ENCODE assay signal across 8 cellular contexts in the genomic region with DNA sequence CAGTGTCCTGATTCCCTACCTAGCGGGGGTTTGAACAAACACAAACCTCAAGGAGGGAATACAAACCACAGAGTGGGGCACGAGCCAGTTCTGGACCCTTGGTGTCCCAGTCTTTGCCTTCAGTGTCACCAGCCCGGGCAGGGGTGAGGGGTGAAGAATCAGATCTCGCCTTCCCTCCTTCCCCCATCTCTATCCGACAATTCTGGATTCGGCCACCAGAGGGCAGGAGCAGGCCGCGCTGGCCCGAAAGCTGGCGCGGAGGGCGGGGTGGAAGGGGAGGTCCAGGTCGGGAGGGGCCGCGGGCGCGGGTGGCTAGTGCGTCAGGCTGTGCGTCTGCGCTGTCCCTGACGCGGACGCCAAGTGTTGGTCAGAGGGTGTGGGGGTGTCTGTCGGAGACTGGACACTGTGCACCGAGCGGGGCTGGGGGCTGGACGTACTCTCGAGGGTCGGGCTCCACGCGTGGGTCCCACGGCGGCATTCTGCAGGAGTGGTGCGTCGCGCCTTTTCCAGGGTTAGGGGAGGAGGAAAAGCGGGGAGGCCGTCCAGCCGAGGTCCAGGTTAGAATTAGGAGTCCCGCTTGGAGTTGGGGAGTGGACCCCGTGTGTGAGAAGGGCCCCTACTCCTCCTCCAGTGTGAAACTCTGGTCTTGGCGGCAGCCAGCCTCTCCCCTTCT. TPM values are rescaled to one million over a fixed set of nuclear protein-coding genes. Genes with fewer than 3 reads are reported as not detected.
DNase-seq lines count a peak whose midpoint lies in the region; ATAC-seq and TF ChIP-seq lines count a peak whose summit lies in the region.

No MANE protein-coding gene starts in this region.

- no peak overlapping the region for H2AFZ ChIP-seq in neural progenitor cell (replicated peaks)

- peak overlapping the region; percentile 68 for H3K4me2 ChIP-seq in neural progenitor cell

- DNase-seq in SKM-1 treated with dmso at 0.1 percent for 144 hours (lab: John Stamatoyannopoulos, UW; ENCODE audit: unreplicated experiment) (peak; percentile 13), SKM-1 (lab: John Stamatoyannopoulos, UW; ENCODE audit: unreplicated experiment) (no peak), RPMI7951 (ENCODE audit: low read depth) (peak; percentile 80), foreskin fibroblast (peak; percentile 75 to 93), neural progenitor cell (ENCODE audit: low spot score) (peak; percentile 93)
- DNase-seq in activated T-helper 9 cell treated with anti-CD3 and anti-CD28 coated beads, Interleukin-2, amount 50 U/mL, for 16 hours (ENCODE audit: low read depth) = peak; percentile 62
- peak; percentile 83 to 87 for DNase-seq in stimulated activated naive CD8-positive, alpha-beta T cell treated with anti-CD3 and anti-CD28 coated beads, Interleukin-15, amount 100 ng/mL, for 72 hours

- H4K20me1 ChIP-seq in neural progenitor cell (ENCODE audit: low read depth) = peaks cover 80% of the 10 kb centered on the region

- peak overlapping the region; percentile 61 for H3K4me3 Mint-ChIP-seq in neural progenitor cell
- peak overlapping the region; percentile 18 to 53 for H3K4me3 Mint-ChIP-seq in stimulated activated naive CD8-positive, alpha-beta T cell treated with anti-CD3 and anti-CD28 coated beads, Interleukin-15, amount 100 ng/mL, for 72 hours

- no peaks in the 10 kb centered on the region for H3K9me3 ChIP-seq in neural progenitor cell (ENCODE audit: low read depth)

- peaks cover 18% of the 10 kb centered on the region for H3F3A ChIP-seq in neural progenitor cell (ENCODE audit: low read depth)

- H3K36me3 Mint-ChIP-seq in neural progenitor cell = no peaks in the 10 kb centered on the region

- no peak overlapping the region for H3K9ac ChIP-seq in neural progenitor cell

- H3K4me1 Mint-ChIP-seq in neural progenitor cell = peaks cover 21% of the 10 kb centered on the region
- peaks cover 21% of the 10 kb centered on the region for H3K4me1 Mint-ChIP-seq in stimulated activated naive CD8-positive, alpha-beta T cell treated with anti-CD3 and anti-CD28 coated beads, Interleukin-15, amount 100 ng/mL, for 72 hours

- H3K4me1 ChIP-seq in neural progenitor cell = peaks cover 31% of the 10 kb centered on the region

- H3K27me3 ChIP-seq in neural progenitor cell = peaks cover 100% of the 10 kb centered on the region

- ATAC-seq in stimulated activated naive CD8-positive, alpha-beta T cell treated with anti-CD3 and anti-CD28 coated beads, Interleukin-15, amount 100 ng/mL, for 72 hours = peak; percentile 65

- TF ChIP-seq CTCF in LNCAP (IDR thresholded peaks at IDR 0.05) = peak; percentile 81
- peak; percentile 83 for TF ChIP-seq CTCF in foreskin fibroblast (IDR thresholded peaks at IDR 0.05; ENCODE audit: low read depth, low read length)
- TF ChIP-seq CTCF in neural progenitor cell (IDR thresholded peaks at IDR 0.05) = peak; percentile 93

- H3K27ac ChIP-seq in neural progenitor cell = no peak overlapping the region

- peaks cover 4% of the 10 kb centered on the region for H3K9me3 Mint-ChIP-seq in neural progenitor cell
- H3K9me3 Mint-ChIP-seq in stimulated activated naive CD8-positive, alpha-beta T cell treated with anti-CD3 and anti-CD28 coated beads, Interleukin-15, amount 100 ng/mL, for 72 hours = no peaks in the 10 kb centered on the region

- H3K27me3 Mint-ChIP-seq in neural progenitor cell (ENCODE audit: insufficient read depth, low read depth) = peaks cover 73% of the 10 kb centered on the region
- H3K27me3 Mint-ChIP-seq in stimulated activated naive CD8-positive, alpha-beta T cell treated with anti-CD3 and anti-CD28 coated beads, Interleukin-15, amount 100 ng/mL, for 72 hours = peaks cover 100% of the 10 kb centered on the region

- H3K79me2 ChIP-seq in neural progenitor cell (ENCODE audit: low read depth) = no peaks in the 10 kb centered on the region

- no peaks in the 10 kb centered on the region for H3K36me3 ChIP-seq in neural progenitor cell

- H3K4me3 ChIP-seq in foreskin fibroblast (ENCODE audit: low read depth in 1 of 2, low read length in 2 of 2) = peak overlapping the region; percentile 40 to 42
- peak overlapping the region; percentile 32 for H3K4me3 ChIP-seq in neural progenitor cell

- H3K27ac Mint-ChIP-seq in neural progenitor cell = no peak overlapping the region
- H3K27ac Mint-ChIP-seq in stimulated activated naive CD8-positive, alpha-beta T cell treated with anti-CD3 and anti-CD28 coated beads, Interleukin-15, amount 100 ng/mL, for 72 hours = no peak overlapping the region

RNA-seq across cellular contexts. Expression of gene CRYBA2, which starts 2.9 kb away (rescaled TPM):
- total RNA-seq in RPMI7951 (2014; rRNA removed; shearing (Covaris generic)) = 0.20 TPM in 1 of 2 replicates, not detected in the other
- total RNA-seq in neural progenitor cell (ENCODE audit: low replicate concordance) = not detected in 2 replicates

RNA-seq across cellular contexts. Expression of gene FEV, which starts 11.1 kb away (rescaled TPM):
- not detected in 2 replicates for total RNA-seq in RPMI7951 (2014; rRNA removed; shearing (Covaris generic))
- not detected in 2 replicates for total RNA-seq in neural progenitor cell (ENCODE audit: low replicate concordance)

RNA-seq across cellular contexts. Expression of gene CDK5R2, which starts 36.6 kb away (rescaled TPM):
- 0.12 and 0.20 TPM in 2 replicates for total RNA-seq in RPMI7951 (2014; rRNA removed; shearing (Covaris generic))
- 0.09 TPM in 1 of 2 replicates, not detected in the other for total RNA-seq in neural progenitor cell (ENCODE audit: low replicate concordance)

RNA-seq across cellular contexts. Expression of gene CFAP65, which starts 45.2 kb away (rescaled TPM):
- 0.10 and 0.12 TPM in 2 replicates for total RNA-seq in RPMI7951 (2014; rRNA removed; shearing (Covaris generic))
- 0.22 and 0.80 TPM in 2 replicates for total RNA-seq in neural progenitor cell (ENCODE audit: low replicate concordance)
